In genomic region chr10:24906372-24906771, GRCh38 we compare ENCODE assay signal across 37 cellular contexts. TPM values are rescaled to one million over a fixed set of nuclear protein-coding genes. Genes with fewer than 3 reads are reported as not detected.
DNase-seq lines count a peak whose midpoint lies in the region; ATAC-seq, FAIRE-seq and TF ChIP-seq lines count a peak whose summit lies in the region.
"Had no signal": no experiment of that assay in that cellular context is flagged by ENCODE, and none has a peak within 500 bp of the region (broad histone marks: within the 10 kb centered on the region; RNA-seq: fewer than 3 reads in every experiment).

No MANE protein-coding gene starts in this region.

- no peak overlapping the region for H2BK5ac ChIP-seq in IMR-90 (ENCODE audit: low read depth, low read length, poor library complexity, severe bottlenecking)

- H2BK20ac ChIP-seq in IMR-90 (ENCODE audit: low read depth, low read length) = peak overlapping the region; percentile 40; the same call in 1 of the 2 replicates

- no peak overlapping the region for H3K14ac ChIP-seq in IMR-90 (replicated peaks; ENCODE audit: low read depth, low read length)

- no peak overlapping the region for H4K8ac ChIP-seq in IMR-90 (ENCODE audit: low read depth in 2 of 2, low read length in 2 of 2)

- H3K4me3 ChIP-seq in IMR-90 (ENCODE audit: insufficient read depth, low read depth, low read length) = no peak overlapping the region
- H3K4me3 ChIP-seq in GM12878 = no peak overlapping the region
- H3K4me3 ChIP-seq in K562 = no peak overlapping the region
- H3K4me3 ChIP-seq in ovary = no peak overlapping the region
- no peak overlapping the region for H3K4me3 ChIP-seq in upper lobe of left lung
- H3K4me3 ChIP-seq: A549; BLaER1; BLaER1 treated with 17β-estradiol and CSF1 and Interleukin-3, amounts not matched to agents 10 nM and 100 nM had no signal

- ATAC-seq in IMR-90 (ENCODE audit: low read depth) = no peak
- no peak for ATAC-seq in GM12878
- no peak for ATAC-seq in K562
- ATAC-seq in upper lobe of left lung (ENCODE audit: low FRiP score in 2 of 2) = no peak
- ATAC-seq in GM19452 (IDR thresholded peaks at IDR 0.05; ENCODE audit: unreplicated experiment) = no peak
- ATAC-seq: A549; CD8-positive, alpha-beta T cell had no signal

- FAIRE-seq in GM12878 (lab: Jason Lieb, UNC) (no peak), K562 (lab: Jason Lieb, UNC) (no peak)
- FAIRE-seq: A204.1, A549, D721Med had no signal

- H3K4me2 ChIP-seq in IMR-90 (ENCODE audit: low read depth, low read length) (no peak overlapping the region), GM12878 (ENCODE audit: control insufficient read depth, insufficient read depth) (no peak overlapping the region), K562 (ENCODE audit: insufficient read depth, low read length) (no peak overlapping the region)
- H3K4me2 ChIP-seq: A549; BLaER1; BLaER1 treated with 17β-estradiol and CSF1 and Interleukin-3, amounts not matched to agents 10 nM and 100 nM had no signal

- H3K36me3 ChIP-seq in IMR-90 (ENCODE audit: control insufficient read depth, insufficient read depth, low read length) = no peaks in the 10 kb centered on the region
- no peaks in the 10 kb centered on the region for H3K36me3 ChIP-seq in GM12878 (ENCODE audit: control insufficient read depth in 2 of 2, insufficient read depth in 2 of 2, low read length in 1 of 2)
- H3K36me3 ChIP-seq in K562 (ENCODE audit: control insufficient read depth, insufficient read depth, low read length) = no peaks in the 10 kb centered on the region
- H3K36me3 ChIP-seq in ovary = no peaks in the 10 kb centered on the region
- no peaks in the 10 kb centered on the region for H3K36me3 ChIP-seq in upper lobe of left lung
- H3K36me3 ChIP-seq: BE2C, BLaER1 had no signal

- H3K27me3 ChIP-seq in IMR-90 (ENCODE audit: control insufficient read depth, insufficient read depth, low read length) = no peaks in the 10 kb centered on the region
- H3K27me3 ChIP-seq in GM12878 (replicated peaks in 1 of 2; ENCODE audit: control insufficient read depth in 2 of 2, insufficient read depth in 2 of 2, low read length in 1 of 2) = no peaks in the 10 kb centered on the region
- H3K27me3 ChIP-seq in K562 (ENCODE audit: control insufficient read depth in 2 of 2, insufficient read depth in 2 of 2, low read length in 2 of 2) = no peaks in the 10 kb centered on the region
- no peaks in the 10 kb centered on the region for H3K27me3 ChIP-seq in ovary
- no peaks in the 10 kb centered on the region for H3K27me3 ChIP-seq in upper lobe of left lung
- H3K27me3 ChIP-seq: BE2C; BLaER1; BLaER1 treated with 17β-estradiol and CSF1 and Interleukin-3, amounts not matched to agents 10 nM and 100 nM had no signal

- H3K23ac ChIP-seq in IMR-90 (ENCODE audit: low read depth, low read length) = no peak overlapping the region

- peaks cover 31% of the 10 kb centered on the region for H3K4me1 Mint-ChIP-seq in dendritic cell treated with granulocyte-macrophage colony-stimulating factor and Interleukin-4, amounts not matched to agents 40 ng/mL and 50 ng/mL, for 4 days (ENCODE audit: low read depth)
- peaks cover 8 to 12% of the 10 kb centered on the region in 2 donors for H3K4me1 Mint-ChIP-seq in immature natural killer cell

- WGBS in IMR-90 (ENCODE audit: extremely low coverage in 2 of 2, insufficient read length in 1 of 2), 2 experiments = 92% methylated on average over 2 of the region's 3 CpGs; no CpG with 5 or more reads in 1 of the 2 experiments
- WGBS in GM12878 (ENCODE audit: insufficient coverage, insufficient replicate concordance, low lambda C conversion rate, missing lambda C conversion rate) = 50% methylated on average over 3 of the region's 3 CpGs
- WGBS in K562 (ENCODE audit: insufficient coverage, low coverage, missing lambda C conversion rate) = 69% methylated on average over 3 of the region's 3 CpGs
- WGBS in ovary, 3 donors = 74 to 91% (median 91%) methylated on average over 3 of the region's 3 CpGs
- WGBS in upper lobe of left lung, 2 donors = 86 to 97% methylated on average over 3 of the region's 3 CpGs

- intact Hi-C loops in IMR-90 (cut with micrococcal nuclease) (no loop called here), GM12878 (cut with micrococcal nuclease; ENCODE audit: unreplicated experiment) (no loop called here), K562 (cut with micrococcal nuclease) (no loop called here), ovary (cut with DNase I) (no loop called here)
- intact Hi-C loops in dendritic cell treated with granulocyte-macrophage colony-stimulating factor and Interleukin-4, amounts not matched to agents 40 ng/mL and 50 ng/mL, for 4 days (cut with micrococcal nuclease) = no loop called here

- H3K79me2 ChIP-seq in GM12878 (ENCODE audit: control insufficient read depth, insufficient read depth, low read length) = no peaks in the 10 kb centered on the region
- H3K79me2 ChIP-seq in K562 (ENCODE audit: control insufficient read depth, insufficient read depth, low read length) = no peaks in the 10 kb centered on the region

- RAD21 ChIA-PET in GM12878 (lab: Charles Lee; ENCODE audit: unreplicated experiment) = interaction anchor here (2.2 to 2.4 kb wide), 2 partner anchors 23 to 174 kb away, joined by 7 to 13 read pairs; no protein-coding TSS in a partner anchor

- no peak overlapping the region for H3K56ac ChIP-seq in IMR-90 (ENCODE audit: extremely low read depth, insufficient read depth, low read length)

- peaks cover 3% of the 10 kb centered on the region for H3K27me3 Mint-ChIP-seq in dendritic cell treated with granulocyte-macrophage colony-stimulating factor and Interleukin-4, amounts not matched to agents 40 ng/mL and 50 ng/mL, for 4 days
- H3K27me3 Mint-ChIP-seq in immature natural killer cell (ENCODE audit: low read depth in 3 of 3) = peaks cover 0 to 3% (median 0%) of the 10 kb centered on the region in 3 donors
- H3K27me3 Mint-ChIP-seq: B cell; CD4-positive, alpha-beta memory T cell; CD4-positive, alpha-beta T cell; CD4-positive, CD25-positive, alpha-beta regulatory T cell; CD8-positive, alpha-beta memory T cell had no signal

- H3K18ac ChIP-seq in IMR-90 (ENCODE audit: low read depth, low read length) = no peak overlapping the region

- H2AK9ac ChIP-seq in IMR-90 (replicated peaks; ENCODE audit: low read depth, low read length, poor library complexity) = no peak overlapping the region

- H3K27ac Mint-ChIP-seq in dendritic cell treated with granulocyte-macrophage colony-stimulating factor and Interleukin-4, amounts not matched to agents 40 ng/mL and 50 ng/mL, for 4 days = peak overlapping the region; percentile 59
- H3K27ac Mint-ChIP-seq in immature natural killer cell = no peak overlapping the region
- H3K27ac Mint-ChIP-seq: B cell; CD14-positive monocyte; CD4-positive, alpha-beta T cell; CD4-positive, CD25-positive, alpha-beta regulatory T cell; CD8-positive, alpha-beta T cell had no signal

- in situ Hi-C loops in IMR-90 (cut with MboI; ENCODE audit: low sequenced_read_pairs) (no loop called here), GM12878 (cut with MboI) (loop anchor here (25.0 kb wide), 1 partner anchor 1531 kb away; the partner anchor contains the start of gene APBB1IP), K562 (cut with MboI) (no loop called here)

- peak overlapping the region; percentile 78; the same call in 1 of the 2 replicates for H2AK5ac ChIP-seq in IMR-90 (ENCODE audit: low read depth, low read length)

- BruUV-seq in IMR-90 (replicated peaks; lab: Mats Ljungman, UMichigan) = no TSS peak
- BruUV-seq in GM12878 (replicated peaks; lab: Mats Ljungman, UMichigan) = no TSS peak
- no TSS peak for BruUV-seq in K562 (replicated peaks; lab: Mats Ljungman, UMichigan)

- H3K4me3 Mint-ChIP-seq in dendritic cell treated with granulocyte-macrophage colony-stimulating factor and Interleukin-4, amounts not matched to agents 40 ng/mL and 50 ng/mL, for 4 days = no peak overlapping the region
- H3K4me3 Mint-ChIP-seq in immature natural killer cell = no peak overlapping the region
- H3K4me3 Mint-ChIP-seq: B cell; CD14-positive monocyte; CD4-positive, alpha-beta memory T cell; CD4-positive, alpha-beta T cell; CD8-positive, alpha-beta memory T cell; CD8-positive, alpha-beta T cell had no signal

- no peak overlapping the region for H2AFZ ChIP-seq in IMR-90 (replicated peaks; ENCODE audit: low read length, poor library complexity)
- H2AFZ ChIP-seq in GM12878 (ENCODE audit: control insufficient read depth, low read depth, low read length) = no peak overlapping the region
- no peak overlapping the region for H2AFZ ChIP-seq in K562 (ENCODE audit: low read depth, low read length)

- H3K36me3 Mint-ChIP-seq in dendritic cell treated with granulocyte-macrophage colony-stimulating factor and Interleukin-4, amounts not matched to agents 40 ng/mL and 50 ng/mL, for 4 days (ENCODE audit: low read depth) = no peaks in the 10 kb centered on the region
- H3K36me3 Mint-ChIP-seq in immature natural killer cell = peaks cover 0 to 26% (median 13%) of the 10 kb centered on the region in 3 donors
- H3K36me3 Mint-ChIP-seq: CD14-positive monocyte; CD4-positive, CD25-positive, alpha-beta regulatory T cell; CD8-positive, alpha-beta T cell had no signal

- H3K4me1 ChIP-seq in IMR-90 (ENCODE audit: control insufficient read depth, insufficient read depth, low read length) (peaks cover 6% of the 10 kb centered on the region), GM12878 (ENCODE audit: control insufficient read depth, insufficient read depth, low read length) (peaks cover 13% of the 10 kb centered on the region), K562 (replicated peaks in 1 of 2; ENCODE audit: control insufficient read depth in 2 of 2, insufficient read depth in 2 of 2, low read length in 2 of 2) (peaks cover 18 to 39% of the 10 kb centered on the region in 2 experiments), ovary (ENCODE audit: insufficient read depth) (peaks cover 7% of the 10 kb centered on the region), upper lobe of left lung (peaks cover 5 to 11% (median 9%) of the 10 kb centered on the region in 4 donors)
- H3K4me1 ChIP-seq: BE2C, BLaER1 had no signal

- no peak for TF ChIP-seq EP300 in GM12878 (IDR thresholded peaks at IDR 0.05; ENCODE audit: borderline replicate concordance in 1 of 2, control insufficient read depth in 1 of 2, low read depth in 2 of 2, low read length in 2 of 2)
- TF ChIP-seq EP300 in K562 (IDR thresholded peaks at IDR 0.05; ENCODE audit: low read length) = no peak
- TF ChIP-seq EP300 in ovary (IDR thresholded peaks at IDR 0.05) = no peak
- no peak for TF ChIP-seq EP300 in upper lobe of left lung (IDR thresholded peaks at IDR 0.05)

- POLR2A ChIA-PET in IMR-90 (lab: Charles Lee; ENCODE audit: unreplicated experiment) = no interaction called here
- POLR2A ChIA-PET in GM12878 (lab: Charles Lee) = interaction anchor here (2.0 kb wide), 1 partner anchor 23 kb away, joined by 5 read pairs; no protein-coding TSS in a partner anchor
- POLR2A ChIA-PET in K562 (lab: Yijun Ruan, JAX) = no interaction called here

- no peak for DNase-seq in IMR-90
- no peak for DNase-seq in GM12878 (ENCODE audit: low read depth, low spot score)
- no peak for DNase-seq in K562 (ENCODE audit: extremely low read depth in 1 of 4, low spot score in 3 of 4)
- no peak for DNase-seq in ovary
- DNase-seq in immature natural killer cell = no peak
- no peak for DNase-seq in upper lobe of left lung
- DNase-seq: 8988T; ACHN; AML-193; BE2C; C1 segment of cervical spinal cord; Caco-2; Calu3; CD4-positive, alpha-beta memory T cell; CD4-positive, alpha-beta T cell; CD4-positive, CD25-positive, alpha-beta regulatory T cell; CD8-positive, alpha-beta memory T cell; CD8-positive, alpha-beta T cell; COR-L47; DMS 273 treated with DMSO at 0.1 percent for 48 hours; DMS153; DMS53; DMS79; DMS79 treated with DMSO at 0.1 percent for 48 hours; DND-41; EL had no signal

- H3K9me3 ChIP-seq in IMR-90 (ENCODE audit: control insufficient read depth, insufficient read depth, low read length) (no peaks in the 10 kb centered on the region), GM12878 (replicated peaks; ENCODE audit: control insufficient read depth, insufficient read depth, low read length) (no peaks in the 10 kb centered on the region; the same call in 2 of the 3 replicates), K562 (replicated peaks; ENCODE audit: control insufficient read depth, insufficient read depth, low read depth, low read length) (no peaks in the 10 kb centered on the region), ovary (no peaks in the 10 kb centered on the region), upper lobe of left lung (no peaks in the 10 kb centered on the region)
- H3K9me3 ChIP-seq: BE2C, Caco-2 had no signal

- no peak for TF ChIP-seq POLR2A in IMR-90 (IDR thresholded peaks at IDR 0.05; ENCODE audit: low read depth, low read length)
- TF ChIP-seq POLR2A in GM12878 (IDR thresholded peaks at IDR 0.05; ENCODE audit: low read depth, low read length) = no peak
- no peak for TF ChIP-seq POLR2A in K562 (conservative IDR thresholded peaks at IDR 0.05)
- TF ChIP-seq POLR2A in ovary (IDR thresholded peaks at IDR 0.05) = no peak
- no peak for TF ChIP-seq POLR2A in upper lobe of left lung (IDR thresholded peaks at IDR 0.05)

- H2BK15ac ChIP-seq in IMR-90 (ENCODE audit: low read depth, low read length) = no peak overlapping the region

- H4K5ac ChIP-seq in IMR-90 (ENCODE audit: low read depth, low read length) = no peak overlapping the region

- dilution Hi-C loops in IMR-90 (cut with HindIII; ENCODE audit: low sequenced_read_pairs, unreplicated experiment) = no loop called here

- H3K9ac ChIP-seq in IMR-90 (ENCODE audit: low read depth, low read length) (no peak overlapping the region), GM12878 (ENCODE audit: control insufficient read depth, insufficient read depth, low read length) (no peak overlapping the region), K562 (ENCODE audit: insufficient read depth in 1 of 2, low read depth in 2 of 2, low read length in 2 of 2) (no peak overlapping the region)
- H3K9ac ChIP-seq: BLaER1; BLaER1 treated with 17β-estradiol and CSF1 and Interleukin-3, amounts not matched to agents 10 nM and 100 nM had no signal

- TF ChIP-seq RAD21 in IMR-90 (IDR thresholded peaks at IDR 0.05; ENCODE audit: low read length) (no peak), GM12878 (IDR thresholded peaks at IDR 0.05; ENCODE audit: insufficient read depth, low read depth, low read length) (no peak), K562 (CRISPR knock-in tag; conservative IDR thresholded peaks at IDR 0.05 in 1 of 2, IDR thresholded peaks at IDR 0.05 in 1 of 2) (no peak)

- TF ChIP-seq CTCF in IMR-90 (conservative IDR thresholded peaks at IDR 0.05; ENCODE audit: low read depth, low read length) (no peak), GM12878 (IDR thresholded peaks at IDR 0.05 in 2 of 3, conservative IDR thresholded peaks at IDR 0.05 in 1 of 3; ENCODE audit: control insufficient read depth in 2 of 3, extremely low read depth in 1 of 3, insufficient read depth in 1 of 3, low read depth in 3 of 3, low read length in 3 of 3) (no peak), K562 (IDR thresholded peaks at IDR 0.05 in 2 of 3, conservative IDR thresholded peaks at IDR 0.05 in 1 of 3; ENCODE audit: insufficient read depth in 2 of 3, low read depth in 1 of 3, low read length in 3 of 3) (no peak), ovary (IDR thresholded peaks at IDR 0.05) (no peak), upper lobe of left lung (IDR thresholded peaks at IDR 0.05) (no peak)

- SMC1A ChIA-PET in GM12878 (lab: Charles Lee; ENCODE audit: uncharacterized antibody, unreplicated experiment) = interaction anchor here (0.8 to 14.7 kb wide), 5 partner anchors 9 to 77 kb away, joined by 3 to 338 read pairs (median 6); no protein-coding TSS in a partner anchor

- no peak overlapping the region for H4K91ac ChIP-seq in IMR-90 (ENCODE audit: insufficient read depth, low read depth, low read length)

- H3K27ac ChIP-seq in IMR-90 (ENCODE audit: insufficient read depth, low read length) = no peak overlapping the region
- no peak overlapping the region for H3K27ac ChIP-seq in GM12878 (ENCODE audit: control insufficient read depth, insufficient read depth)
- H3K27ac ChIP-seq in K562 (ENCODE audit: extremely low read depth, low read depth, low read length) = no peak overlapping the region
- no peak overlapping the region for H3K27ac ChIP-seq in ovary
- H3K27ac ChIP-seq in upper lobe of left lung = no peak overlapping the region
- H3K27ac ChIP-seq: 22Rv1; A549; BLaER1; BLaER1 treated with 17β-estradiol and CSF1 and Interleukin-3, amounts not matched to agents 10 nM and 100 nM; C4-2B had no signal

- H3K9me1 ChIP-seq in IMR-90 (ENCODE audit: insufficient read depth, low read length) (peaks cover 12% of the 10 kb centered on the region), K562 (ENCODE audit: control insufficient read depth, insufficient read depth, low read length) (no peaks in the 10 kb centered on the region)

- peaks cover 0 to 8% of the 10 kb centered on the region in 2 experiments; a peak in 1 of 4 replicates for H3K79me1 ChIP-seq in IMR-90 (ENCODE audit: low read depth in 1 of 2, low read length in 2 of 2)

- H3K4ac ChIP-seq in IMR-90 (ENCODE audit: low read depth, low read length) = 0 out of 2 replicates have a peak overlapping the region, but pooled peaks have one; percentile 16

- no peak overlapping the region; the same call in 1 of the 2 replicates for H2BK120ac ChIP-seq in IMR-90 (ENCODE audit: low read depth, low read length)

- CTCF ChIA-PET in IMR-90 (lab: Yijun Ruan, JAX) (no interaction called here), GM12878 (lab: Yijun Ruan, JAX) (interaction anchor here (0.8 to 1.8 kb wide), 5 partner anchors 9 to 179 kb away, joined by 3 to 7 read pairs (median 4); no protein-coding TSS in a partner anchor), K562 (lab: Yijun Ruan, JAX; ENCODE audit: low intra/inter-chr PET ratio) (no interaction called here)

- no peaks in the 10 kb centered on the region for H3K9me3 Mint-ChIP-seq in dendritic cell treated with granulocyte-macrophage colony-stimulating factor and Interleukin-4, amounts not matched to agents 40 ng/mL and 50 ng/mL, for 4 days
- no peaks in the 10 kb centered on the region for H3K9me3 Mint-ChIP-seq in immature natural killer cell
- H3K9me3 Mint-ChIP-seq: CD4-positive, alpha-beta memory T cell; CD4-positive, alpha-beta T cell; CD8-positive, alpha-beta memory T cell; CD8-positive, alpha-beta T cell had no signal

- H4K20me1 ChIP-seq in IMR-90 (ENCODE audit: insufficient read depth, low read length) = no peaks in the 10 kb centered on the region
- no peaks in the 10 kb centered on the region for H4K20me1 ChIP-seq in GM12878 (ENCODE audit: control insufficient read depth, insufficient read depth)
- H4K20me1 ChIP-seq in K562 (replicated peaks; ENCODE audit: control insufficient read depth, insufficient read depth, low read length) = no peaks in the 10 kb centered on the region
- H4K20me1 ChIP-seq: BLaER1; BLaER1 treated with 17β-estradiol and CSF1 and Interleukin-3, amounts not matched to agents 10 nM and 100 nM had no signal

RNA-seq across cellular contexts. Expression of gene PRTFDC1, which starts 46.0 kb away (rescaled TPM):
- total RNA-seq in IMR-90 (2012; rRNA removed) = 17.9 and 24.2 TPM in 2 replicates
- polyA plus RNA-seq in IMR-90 (2012; rRNA removed) = 11.9 and 12.3 TPM in 2 replicates
- polyA plus RNA-seq in IMR-90 (2012; cell fraction: cytosol; rRNA removed) = 2.3 and 2.7 TPM in 2 replicates
- 1.1 and 12.1 TPM in 2 replicates for polyA plus RNA-seq in IMR-90 (2012; cell fraction: nucleus; rRNA removed; ENCODE audit: low replicate concordance)
- 13.4 and 13.7 TPM in 2 replicates for total RNA-seq in GM12878 (2013; cell fraction: nucleolus; rRNA removed)
- 5.5 and 7.3 TPM in 2 replicates for total RNA-seq in GM12878 (2014; rRNA removed)
- 9.2 and 11.2 TPM in 2 replicates for total RNA-seq in GM12878 (2014; rRNA removed; fragmentation: Illumina TruSeq; extraction: Trizol)
- 6.7 and 7.4 TPM in 2 replicates for total RNA-seq in GM12878 (2021)
- polyA plus RNA-seq in GM12878 (2011; ENCODE audit: low read depth) = 2.4 TPM
- 8.9 and 13.9 TPM in 2 replicates for polyA plus RNA-seq in GM12878 (2011; rRNA removed)
- 5.3 TPM in 2 replicates for polyA plus RNA-seq in GM12878 (2011; cell fraction: cytosol; rRNA removed)
- polyA plus RNA-seq in GM12878 (2011; cell fraction: nucleus; rRNA removed) = 3.0 and 3.8 TPM in 2 replicates
- 1.4 and 1.9 TPM in 2 replicates for polyA plus RNA-seq in GM12878 (2012)
- 12.5 and 14.0 TPM in 2 replicates for polyA plus RNA-seq in GM12878 (2014; fragmentation: Illumina TruSeq; extraction: Trizol)
- 10 to 100 TPM; 13.5 to 17.3 TPM for polyA plus RNA-seq in GM12878 (2014; fragmentation: Nextera tagmentation; extraction: Ambion mirVana)
- polyA plus RNA-seq in GM12878 (2014; rRNA removed) = 8.0 and 10.1 TPM in 2 replicates
- polyA plus RNA-seq in GM12878 (2016; fragmentation: Nextera tagmentation; extraction: Ambion mirVana) = 10 to 100 TPM; 13.8 to 14.2 TPM
- 5.7 and 9.3 TPM in 2 replicates for polyA minus RNA-seq in GM12878 (2011; rRNA and poly(A)+ RNA removed)
- 3.4 TPM in 1 of 2 replicates, not detected in the other for polyA minus RNA-seq in GM12878 (2011; cell fraction: cytosol; rRNA and poly(A)+ RNA removed)
- polyA minus RNA-seq in GM12878 (2011; cell fraction: nucleus; rRNA and poly(A)+ RNA removed) = 1.6 and 2.2 TPM in 2 replicates
- 3.9 and 7.0 TPM in 2 replicates for total RNA-seq in K562 (2011; cell fraction: chromatin; rRNA removed; ENCODE audit: low replicate concordance)
- 2.5 and 3.3 TPM in 2 replicates for total RNA-seq in K562 (2011; cell fraction: nucleolus; rRNA removed)
- 3.3 and 4.6 TPM in 2 replicates for total RNA-seq in K562 (2011; cell fraction: nucleoplasm; rRNA removed)
- total RNA-seq in K562 (2014; rRNA removed) = 6.0 and 7.0 TPM in 2 replicates
- 10.0 and 14.4 TPM in 2 replicates for total RNA-seq in K562 (2014; rRNA removed; fragmentation: Illumina TruSeq; extraction: Trizol)
- 9.4 and 9.5 TPM in 2 replicates for total RNA-seq in K562 (2015; rRNA removed; fragmentation: Illumina TruSeq; extraction: Trizol)
- total RNA-seq in K562 (2021) = 7.5 and 8.0 TPM in 2 replicates
- 17.4 and 27.6 TPM in 2 replicates for polyA plus RNA-seq in K562 (2011; rRNA removed)
- 6.6 and 11.7 TPM in 2 replicates for polyA plus RNA-seq in K562 (2011; cell fraction: cytosol; rRNA removed)
- 7.0 and 9.7 TPM in 2 replicates for polyA plus RNA-seq in K562 (2011; cell fraction: nucleus; rRNA removed)
- 12.9 and 14.9 TPM in 2 replicates for polyA plus RNA-seq in K562 (2012)
- polyA plus RNA-seq in K562 (2014; fragmentation: Illumina TruSeq; extraction: Trizol) = 10.7 and 12.5 TPM in 2 replicates
- polyA plus RNA-seq in K562 (2014; fragmentation: Nextera tagmentation; extraction: Ambion mirVana) = 10 to 100 TPM; 19.0 to 19.7 TPM
- polyA plus RNA-seq in K562 (2014; rRNA removed) = 9.1 TPM in 2 replicates
- 24.3 and 33.2 TPM in 2 replicates for polyA minus RNA-seq in K562 (2011; rRNA and poly(A)+ RNA removed)
- polyA minus RNA-seq in K562 (2011; cell fraction: cytosol; rRNA and poly(A)+ RNA removed) = 1.8 and 8.7 TPM in 2 replicates
- polyA minus RNA-seq in K562 (2011; cell fraction: nucleus; rRNA and poly(A)+ RNA removed) = 4.0 and 7.3 TPM in 2 replicates
- total RNA-seq in ovary = 10 to 100 TPM; 12.6 to 21.3 (median 14.7) TPM
- polyA plus RNA-seq in ovary = 10 to 100 TPM; 12.7 to 18.6 TPM
- 1 to 10 TPM in 1 of 3 donors, under 1 TPM in 1, not detected in 1; 0.40 to 1.3 TPM for polyA plus RNA-seq in immature natural killer cell
- 1 to 10 TPM in 5 of 6 donors, under 1 TPM in 1; 0.91 to 3.9 (median 2.3) TPM for total RNA-seq in upper lobe of left lung
- total RNA-seq: B cell had no signal
- polyA plus RNA-seq: CD14-positive monocyte had no signal
